ENCODE assay signal across 1 cellular context in the genomic region with DNA sequence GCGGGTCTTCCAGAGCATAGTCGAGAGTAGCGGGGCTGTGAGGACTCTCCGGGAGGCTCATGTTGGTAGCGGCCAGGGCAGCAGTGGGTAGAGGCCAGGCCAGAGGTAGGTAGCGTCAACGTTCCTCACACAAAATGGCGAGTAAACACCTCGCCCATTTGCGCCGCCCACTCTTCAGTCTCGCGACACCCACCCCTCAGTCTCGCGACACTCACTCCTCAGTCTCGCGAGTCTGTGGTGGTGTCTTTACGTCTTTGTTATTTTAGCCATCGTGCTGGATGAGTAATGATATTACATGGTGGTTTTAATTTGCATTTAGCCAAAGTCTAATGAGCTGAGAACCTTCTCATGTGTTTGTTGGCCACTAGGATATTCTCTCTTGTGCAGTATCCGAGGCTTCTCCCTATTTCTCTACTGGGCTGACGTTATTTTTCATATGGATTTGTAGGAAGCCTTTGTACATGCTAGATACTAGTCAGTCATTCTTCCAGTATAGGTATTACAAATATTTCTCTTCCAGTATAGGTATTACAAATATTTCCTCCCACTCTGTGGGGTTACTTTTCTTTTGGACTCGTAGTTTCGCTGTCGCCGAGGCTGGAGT.
TF ChIP-seq lines count a peak whose summit lies in the region.

TSPYL6 (minus strand) TSS at position 139 of the 604 bp plus-strand sequence; CDS start at position 61, 78 bp downstream.

TF ChIP-seq in K562, 482 proteins besides CTCF, POLR2A, EP300 and RAD21 (continued from another document):
- TF ChIP-seq, protein P1, sequence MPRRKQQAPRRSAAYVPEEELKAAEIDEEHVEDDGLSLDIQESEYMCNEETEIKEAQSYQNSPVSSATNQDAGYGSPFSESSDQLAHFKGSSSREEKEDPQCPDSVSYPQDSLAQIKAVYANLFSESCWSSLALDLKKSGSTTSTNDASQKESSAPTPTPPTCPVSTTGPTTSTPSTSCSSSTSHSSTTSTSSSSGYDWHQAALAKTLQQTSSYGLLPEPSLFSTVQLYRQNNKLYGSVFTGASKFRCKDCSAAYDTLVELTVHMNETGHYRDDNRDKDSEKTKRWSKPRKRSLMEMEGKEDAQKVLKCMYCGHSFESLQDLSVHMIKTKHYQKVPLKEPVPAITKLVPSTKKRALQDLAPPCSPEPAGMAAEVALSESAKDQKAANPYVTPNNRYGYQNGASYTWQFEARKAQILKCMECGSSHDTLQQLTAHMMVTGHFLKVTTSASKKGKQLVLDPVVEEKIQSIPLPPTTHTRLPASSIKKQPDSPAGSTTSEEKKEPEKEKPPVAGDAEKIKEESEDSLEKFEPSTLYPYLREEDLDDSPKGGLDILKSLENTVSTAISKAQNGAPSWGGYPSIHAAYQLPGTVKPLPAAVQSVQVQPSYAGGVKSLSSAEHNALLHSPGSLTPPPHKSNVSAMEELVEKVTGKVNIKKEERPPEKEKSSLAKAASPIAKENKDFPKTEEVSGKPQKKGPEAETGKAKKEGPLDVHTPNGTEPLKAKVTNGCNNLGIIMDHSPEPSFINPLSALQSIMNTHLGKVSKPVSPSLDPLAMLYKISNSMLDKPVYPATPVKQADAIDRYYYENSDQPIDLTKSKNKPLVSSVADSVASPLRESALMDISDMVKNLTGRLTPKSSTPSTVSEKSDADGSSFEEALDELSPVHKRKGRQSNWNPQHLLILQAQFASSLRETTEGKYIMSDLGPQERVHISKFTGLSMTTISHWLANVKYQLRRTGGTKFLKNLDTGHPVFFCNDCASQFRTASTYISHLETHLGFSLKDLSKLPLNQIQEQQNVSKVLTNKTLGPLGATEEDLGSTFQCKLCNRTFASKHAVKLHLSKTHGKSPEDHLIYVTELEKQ (CRISPR knock-in tag; IDR thresholded peaks at IDR 0.05): no peak
- no peak for TF ChIP-seq GATAD2B (IDR thresholded peaks at IDR 0.05; ENCODE audit: borderline replicate concordance)
